In genomic region chr11:117197516-117198456, GRCh38 we compare ENCODE assay signal across 9 cellular contexts. TPM values are rescaled to one million over a fixed set of nuclear protein-coding genes. Genes with fewer than 3 reads are reported as not detected.
DNase-seq lines count a peak whose midpoint lies in the region; ATAC-seq and TF ChIP-seq lines count a peak whose summit lies in the region.
"Had no signal": no experiment of that assay in that cellular context is flagged by ENCODE, and none has a peak within 500 bp of the region (broad histone marks: within the 10 kb centered on the region; RNA-seq: fewer than 3 reads in every experiment).

No MANE protein-coding gene starts in this region.

- peaks cover 0 to 30% of the 10 kb centered on the region in 2 donors for H3K36me3 ChIP-seq in psoas muscle (ENCODE audit: insufficient read depth in 1 of 2, low read depth in 1 of 2)

- 63 to 73% (median 70%) methylated on average over 16 to 17 of the region's 17 CpGs for WGBS in psoas muscle, 3 donors

- TF ChIP-seq CTCF in foreskin keratinocyte (conservative IDR thresholded peaks at IDR 0.05) (peak; percentile 50), psoas muscle (IDR thresholded peaks at IDR 0.05) (peak; percentile 21)

- intact Hi-C loops in psoas muscle (cut with DNase I): no loop called here
- intact Hi-C loops in activated T-helper 2 cell treated with anti-CD3 and anti-CD28 coated beads, Interferon-gamma antibody, Interleukin-2, Interleukin-4, amounts not matched to agents 10 μg/mL and 5 μg/mL and 100 μg/mL, durations not matched to agents 14 hours and 24 hours and 36 hours (cut with micrococcal nuclease): no loop called here

- no peaks in the 10 kb centered on the region for H3K27me3 Mint-ChIP-seq in natural killer cell treated with Interleukin-12 subunit alpha and Interleukin-12 subunit beta and Interleukin-15 and Interleukin-18, amount 100 ng/mL, for 72 hours
- H3K27me3 Mint-ChIP-seq in activated T-helper 2 cell treated with anti-CD3 and anti-CD28 coated beads, Interferon-gamma antibody, Interleukin-2, Interleukin-4, amounts not matched to agents 10 μg/mL and 5 μg/mL and 100 μg/mL, durations not matched to agents 14 hours and 24 hours and 36 hours (ENCODE audit: low read depth): no peaks in the 10 kb centered on the region

- peak overlapping the region; percentile 58 for H3K4me3 ChIP-seq in psoas muscle
- H3K4me3 ChIP-seq: SK-N-MC had no signal

- H3K27me3 ChIP-seq in foreskin keratinocyte: no peaks in the 10 kb centered on the region
- no peaks in the 10 kb centered on the region for H3K27me3 ChIP-seq in psoas muscle (ENCODE audit: insufficient read depth in 3 of 3, low read length in 2 of 3)

- peaks cover 4% of the 10 kb centered on the region for H3K4me1 ChIP-seq in foreskin keratinocyte
- no peaks in the 10 kb centered on the region for H3K4me1 ChIP-seq in psoas muscle

- H3K27ac ChIP-seq in foreskin keratinocyte: no peak overlapping the region
- H3K27ac ChIP-seq in psoas muscle: peak overlapping the region; percentile 56
- H3K27ac ChIP-seq: SK-N-MC had no signal

- no peaks in the 10 kb centered on the region for H3K36me3 Mint-ChIP-seq in natural killer cell treated with Interleukin-12 subunit alpha and Interleukin-12 subunit beta and Interleukin-15 and Interleukin-18, amount 100 ng/mL, for 72 hours
- peaks cover 4% of the 10 kb centered on the region for H3K36me3 Mint-ChIP-seq in activated T-helper 2 cell treated with anti-CD3 and anti-CD28 coated beads, Interferon-gamma antibody, Interleukin-2, Interleukin-4, amounts not matched to agents 10 μg/mL and 5 μg/mL and 100 μg/mL, durations not matched to agents 14 hours and 24 hours and 36 hours (ENCODE audit: low read depth)

- H3K4me3 Mint-ChIP-seq in natural killer cell treated with Interleukin-12 subunit alpha and Interleukin-12 subunit beta and Interleukin-15 and Interleukin-18, amount 100 ng/mL, for 72 hours: no peak overlapping the region
- H3K4me3 Mint-ChIP-seq in activated T-helper 2 cell treated with anti-CD3 and anti-CD28 coated beads, Interferon-gamma antibody, Interleukin-2, Interleukin-4, amounts not matched to agents 10 μg/mL and 5 μg/mL and 100 μg/mL, durations not matched to agents 14 hours and 24 hours and 36 hours (ENCODE audit: low read depth): no peak overlapping the region

- peaks cover 0 to 4% of the 10 kb centered on the region in 2 donors for H3K4me1 Mint-ChIP-seq in natural killer cell treated with Interleukin-12 subunit alpha and Interleukin-12 subunit beta and Interleukin-15 and Interleukin-18, amount 100 ng/mL, for 72 hours (ENCODE audit: low read depth in 2 of 2)
- no peaks in the 10 kb centered on the region for H3K4me1 Mint-ChIP-seq in activated T-helper 2 cell treated with anti-CD3 and anti-CD28 coated beads, Interferon-gamma antibody, Interleukin-2, Interleukin-4, amounts not matched to agents 10 μg/mL and 5 μg/mL and 100 μg/mL, durations not matched to agents 14 hours and 24 hours and 36 hours (ENCODE audit: low read depth)

- peak; percentile 6 for ATAC-seq in foreskin keratinocyte
- no peak for ATAC-seq in psoas muscle
- ATAC-seq in natural killer cell treated with Interleukin-12 subunit alpha and Interleukin-12 subunit beta and Interleukin-15 and Interleukin-18, amount 100 ng/mL, for 72 hours: no peak

- H3K27ac Mint-ChIP-seq in natural killer cell treated with Interleukin-12 subunit alpha and Interleukin-12 subunit beta and Interleukin-15 and Interleukin-18, amount 100 ng/mL, for 72 hours: no peak overlapping the region
- H3K27ac Mint-ChIP-seq in activated T-helper 2 cell treated with anti-CD3 and anti-CD28 coated beads, Interferon-gamma antibody, Interleukin-2, Interleukin-4, amounts not matched to agents 10 μg/mL and 5 μg/mL and 100 μg/mL, durations not matched to agents 14 hours and 24 hours and 36 hours: no peak overlapping the region

- DNase-seq in EH (ENCODE audit: low read depth) (peak; percentile 48), foreskin keratinocyte (no peak), psoas muscle (peak in 1 of 2 donors; percentile 48), activated gamma-delta T cell treated with Interleukin-2 at 50 U/mL for 16 hours (no peak), H4 (ENCODE audit: low spot score) (no peak)
- DNase-seq in natural killer cell treated with Interleukin-12 subunit alpha and Interleukin-12 subunit beta and Interleukin-15 and Interleukin-18, amount 100 ng/mL, for 72 hours (ENCODE audit: low spot score): no peak
- no peak for DNase-seq in activated T-helper 2 cell treated with anti-CD3 and anti-CD28 coated beads, Interferon-gamma antibody, Interleukin-2, Interleukin-4, amounts not matched to agents 10 μg/mL and 5 μg/mL and 100 μg/mL, durations not matched to agents 14 hours and 24 hours and 36 hours (ENCODE audit: low spot score)

- H3K9me3 Mint-ChIP-seq in natural killer cell treated with Interleukin-12 subunit alpha and Interleukin-12 subunit beta and Interleukin-15 and Interleukin-18, amount 100 ng/mL, for 72 hours: no peaks in the 10 kb centered on the region
- H3K9me3 Mint-ChIP-seq in activated T-helper 2 cell treated with anti-CD3 and anti-CD28 coated beads, Interferon-gamma antibody, Interleukin-2, Interleukin-4, amounts not matched to agents 10 μg/mL and 5 μg/mL and 100 μg/mL, durations not matched to agents 14 hours and 24 hours and 36 hours: no peaks in the 10 kb centered on the region

- no peaks in the 10 kb centered on the region for H3K9me3 ChIP-seq in psoas muscle

TF ChIP-seq in PFSK-1, 5 proteins besides CTCF, POLR2A, EP300 and RAD21 (continues in another document):
- TF ChIP-seq POLR2AphosphoS5 (IDR thresholded peaks at IDR 0.05; ENCODE audit: low read depth, low read length): no peak

RNA-seq across cellular contexts. Expression of gene TAGLN, which starts 1.4 kb away (rescaled TPM):
- polyA plus RNA-seq in PFSK-1 (2012; ENCODE audit: insufficient read length, low read depth): 4.6 TPM
- 12.3 and 12.7 TPM in 2 replicates for total RNA-seq in foreskin keratinocyte
- polyA plus RNA-seq in foreskin keratinocyte: 16.2 and 19.0 TPM in 2 replicates
- total RNA-seq in psoas muscle: 10 to 100 TPM; 36.2 to 73.0 (median 51.7) TPM
- 100 to 1,000 TPM in 2 of 3 donors, 10 to 100 TPM in 1; 86.5 to 140 (median 117) TPM for polyA plus RNA-seq in psoas muscle
- 20.8 and 36.0 TPM in 2 replicates for total RNA-seq in H4 (2014; rRNA removed; shearing (Covaris generic))
- 1 to 10 TPM; 4.8 to 7.4 TPM for total RNA-seq in natural killer cell treated with Interleukin-12 subunit alpha and Interleukin-12 subunit beta and Interleukin-15 and Interleukin-18, amount 100 ng/mL, for 72 hours
- 3.1 and 3.8 TPM in 2 replicates for total RNA-seq in activated T-helper 2 cell treated with anti-CD3 and anti-CD28 coated beads, Interferon-gamma antibody, Interleukin-2, Interleukin-4, amounts not matched to agents 10 μg/mL and 5 μg/mL and 100 μg/mL, durations not matched to agents 14 hours and 24 hours and 36 hours

RNA-seq across cellular contexts. Expression of gene SIDT2, which starts 19.2 kb away (rescaled TPM):
- 12.9 TPM for polyA plus RNA-seq in PFSK-1 (2012; ENCODE audit: insufficient read length, low read depth)
- 8.3 and 10.5 TPM in 2 replicates for total RNA-seq in foreskin keratinocyte
- 8.1 and 8.3 TPM in 2 replicates for polyA plus RNA-seq in foreskin keratinocyte
- total RNA-seq in psoas muscle: 10 to 100 TPM; 12.6 to 22.8 (median 19.9) TPM
- polyA plus RNA-seq in psoas muscle: 10 to 100 TPM in 1 of 3 donors, 1 to 10 TPM in 2; 7.1 to 10.5 (median 7.3) TPM
- total RNA-seq in H4 (2014; rRNA removed; shearing (Covaris generic)): 10.8 and 13.5 TPM in 2 replicates
- 10 to 100 TPM; 23.1 to 30.3 TPM for total RNA-seq in natural killer cell treated with Interleukin-12 subunit alpha and Interleukin-12 subunit beta and Interleukin-15 and Interleukin-18, amount 100 ng/mL, for 72 hours
- total RNA-seq in activated T-helper 2 cell treated with anti-CD3 and anti-CD28 coated beads, Interferon-gamma antibody, Interleukin-2, Interleukin-4, amounts not matched to agents 10 μg/mL and 5 μg/mL and 100 μg/mL, durations not matched to agents 14 hours and 24 hours and 36 hours: 26.1 and 27.1 TPM in 2 replicates

RNA-seq across cellular contexts. Expression of gene PCSK7, which starts 34.1 kb away (rescaled TPM):
- 26.4 TPM for polyA plus RNA-seq in PFSK-1 (2012; ENCODE audit: insufficient read length, low read depth)
- total RNA-seq in foreskin keratinocyte (31.0 and 33.8 TPM in 2 replicates), psoas muscle (10 to 100 TPM; 15.8 to 23.6 (median 20.8) TPM)
- polyA plus RNA-seq in foreskin keratinocyte (20.8 and 23.3 TPM in 2 replicates), psoas muscle (10 to 100 TPM in 2 of 3 donors, 1 to 10 TPM in 1; 9.9 to 17.5 (median 13.4) TPM)
- total RNA-seq in H4 (2014; rRNA removed; shearing (Covaris generic)): 14.1 and 18.1 TPM in 2 replicates
- 100 to 1,000 TPM; 140 to 206 TPM for total RNA-seq in natural killer cell treated with Interleukin-12 subunit alpha and Interleukin-12 subunit beta and Interleukin-15 and Interleukin-18, amount 100 ng/mL, for 72 hours
- total RNA-seq in activated T-helper 2 cell treated with anti-CD3 and anti-CD28 coated beads, Interferon-gamma antibody, Interleukin-2, Interleukin-4, amounts not matched to agents 10 μg/mL and 5 μg/mL and 100 μg/mL, durations not matched to agents 14 hours and 24 hours and 36 hours: 151 and 154 TPM in 2 replicates

RNA-seq across cellular contexts. Expression of gene RNF214, which starts 34.7 kb away (rescaled TPM):
- polyA plus RNA-seq in PFSK-1 (2012; ENCODE audit: insufficient read length, low read depth): 27.8 TPM
- total RNA-seq in foreskin keratinocyte (12.3 and 15.1 TPM in 2 replicates), psoas muscle (10 to 100 TPM; 31.0 to 39.4 (median 34.7) TPM)
- polyA plus RNA-seq in foreskin keratinocyte (8.3 and 8.4 TPM in 2 replicates), psoas muscle (10 to 100 TPM; 12.4 to 19.7 (median 16.8) TPM)
- total RNA-seq in H4 (2014; rRNA removed; shearing (Covaris generic)): 5.3 and 6.7 TPM in 2 replicates
- 10 to 100 TPM; 18.9 to 21.6 TPM for total RNA-seq in natural killer cell treated with Interleukin-12 subunit alpha and Interleukin-12 subunit beta and Interleukin-15 and Interleukin-18, amount 100 ng/mL, for 72 hours
- 22.7 and 25.8 TPM in 2 replicates for total RNA-seq in activated T-helper 2 cell treated with anti-CD3 and anti-CD28 coated beads, Interferon-gamma antibody, Interleukin-2, Interleukin-4, amounts not matched to agents 10 μg/mL and 5 μg/mL and 100 μg/mL, durations not matched to agents 14 hours and 24 hours and 36 hours

RNA-seq across cellular contexts. Expression of gene PAFAH1B2, which starts 53.7 kb away (rescaled TPM):
- polyA plus RNA-seq in PFSK-1 (2012; ENCODE audit: insufficient read length, low read depth): 43.9 TPM
- total RNA-seq in foreskin keratinocyte (107 and 113 TPM in 2 replicates), psoas muscle (10 to 100 TPM; 30.8 to 46.3 (median 35.7) TPM)
- polyA plus RNA-seq in foreskin keratinocyte (41.2 and 42.8 TPM in 2 replicates), psoas muscle (10 to 100 TPM; 13.0 to 25.4 (median 17.4) TPM)
- total RNA-seq in H4 (2014; rRNA removed; shearing (Covaris generic)): 103 and 108 TPM in 2 replicates
- 10 to 100 TPM; 60.6 to 76.7 TPM for total RNA-seq in natural killer cell treated with Interleukin-12 subunit alpha and Interleukin-12 subunit beta and Interleukin-15 and Interleukin-18, amount 100 ng/mL, for 72 hours
- 72.3 and 76.9 TPM in 2 replicates for total RNA-seq in activated T-helper 2 cell treated with anti-CD3 and anti-CD28 coated beads, Interferon-gamma antibody, Interleukin-2, Interleukin-4, amounts not matched to agents 10 μg/mL and 5 μg/mL and 100 μg/mL, durations not matched to agents 14 hours and 24 hours and 36 hours
